28 cellular contexts compared by ENCODE assay signal in the genomic region with DNA sequence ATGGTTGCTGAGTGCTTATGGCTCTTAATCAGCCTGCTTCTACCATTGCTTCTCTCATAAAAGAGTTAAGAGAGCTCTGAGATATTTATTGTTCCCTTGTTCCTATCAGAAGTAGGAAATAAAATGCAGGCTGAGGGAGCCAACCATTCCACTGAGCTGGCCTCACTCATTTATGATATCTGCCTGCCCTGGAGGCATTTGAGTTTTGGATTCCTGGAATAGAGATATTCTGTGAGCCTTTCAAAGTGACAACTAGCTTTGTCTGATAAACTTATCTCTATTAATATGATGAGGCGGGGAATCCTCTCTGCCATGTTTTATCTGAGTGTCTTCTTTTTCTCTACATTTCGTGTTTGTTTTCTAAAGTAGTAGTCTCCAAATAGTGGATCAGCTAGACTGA.
"Had no signal": no experiment of that assay in that cellular context is flagged by ENCODE, and none has a peak within 500 bp of the region (broad histone marks: within the 10 kb centered on the region; RNA-seq: fewer than 3 reads in every experiment).

No MANE protein-coding gene starts in this region.

- H3K9me3 Mint-ChIP-seq: endodermal cell; natural killer cell; neural crest cell; stimulated activated effector memory CD8-positive, alpha-beta T cell treated with anti-CD3 and anti-CD28 coated beads, Interleukin-12 subunit alpha, Interleukin-12 subunit beta, amount 100 ng/mL, for 72 hours had no signal

- H3K9ac ChIP-seq: parathyroid adenoma had no signal

- H3K4me3 ChIP-seq: gastroesophageal sphincter, heart left ventricle, left lung, right lobe of liver, stomach, tibial nerve, upper lobe of right lung, uterus had no signal

- H3K36me3 Mint-ChIP-seq: stimulated activated effector memory CD8-positive, alpha-beta T cell treated with anti-CD3 and anti-CD28 coated beads, Interleukin-12 subunit alpha, Interleukin-12 subunit beta, amount 100 ng/mL, for 72 hours had no signal

- H3K79me2 ChIP-seq: parathyroid adenoma had no signal

- H3K27me3 Mint-ChIP-seq: dendritic cell treated with granulocyte-macrophage colony-stimulating factor and Interleukin-4, amounts not matched to agents 40 ng/mL and 50 ng/mL, for 4 days; progenitor cell of endocrine pancreas had no signal

- ATAC-seq: esophagus mucosa; gastroesophageal sphincter; heart left ventricle; left cardiac atrium; left lung; natural killer cell; right lobe of liver; stimulated activated effector memory CD8-positive, alpha-beta T cell treated with anti-CD3 and anti-CD28 coated beads, Interleukin-12 subunit alpha, Interleukin-12 subunit beta, amount 100 ng/mL, for 72 hours; upper lobe of right lung had no signal

- DNase-seq: effector CD8-positive, alpha-beta T cell; endodermal cell; foreskin fibroblast; heart left ventricle; hippocampal formation; left cardiac atrium; left lung; mesenchymal stem cell; midbrain; natural killer cell; right lobe of liver; small intestine; stimulated activated CD4-positive, alpha-beta T cell treated with anti-CD3 and anti-CD28 coated beads, Interleukin-12 subunit alpha, Interleukin-12 subunit beta, amount 100 ng/mL, for 4 hours; stimulated activated CD4-positive, alpha-beta T cell treated with anti-CD3 and anti-CD28 coated beads, Interleukin-1b, Interleukin-23, amount 100 ng/mL, for 48 hours; stimulated activated CD4-positive, alpha-beta T cell treated with anti-CD3 and anti-CD28 coated beads, Interleukin-4, amount 100 ng/mL, for 24 hours; stimulated activated naive CD4-positive, alpha-beta T cell treated with Interleukin-2 at 50 U/mL for 16 hours; stomach; upper lobe of right lung; uterus had no signal

- H3K27ac ChIP-seq: epithelial cell of prostate, gastroesophageal sphincter, heart left ventricle, left lung, parathyroid adenoma, right lobe of liver, stomach, tibial nerve, upper lobe of right lung, uterus had no signal

- H3K36me3 ChIP-seq: gastroesophageal sphincter, heart left ventricle, left lung, right lobe of liver, stomach, tibial nerve, upper lobe of right lung, uterus had no signal

- H3K9me3 ChIP-seq: gastroesophageal sphincter, left lung, right lobe of liver, stomach, tibial nerve, upper lobe of right lung, uterus had no signal

- H3K4me1 Mint-ChIP-seq: endodermal cell; natural killer cell; neural crest cell; stimulated activated effector memory CD8-positive, alpha-beta T cell treated with anti-CD3 and anti-CD28 coated beads, Interleukin-12 subunit alpha, Interleukin-12 subunit beta, amount 100 ng/mL, for 72 hours had no signal

- H3K27ac Mint-ChIP-seq: dendritic cell treated with granulocyte-macrophage colony-stimulating factor and Interleukin-4, amounts not matched to agents 40 ng/mL and 50 ng/mL, for 4 days; endodermal cell; natural killer cell; progenitor cell of endocrine pancreas; stimulated activated effector memory CD8-positive, alpha-beta T cell treated with anti-CD3 and anti-CD28 coated beads, Interleukin-12 subunit alpha, Interleukin-12 subunit beta, amount 100 ng/mL, for 72 hours had no signal

- H3K4me3 Mint-ChIP-seq: dendritic cell treated with granulocyte-macrophage colony-stimulating factor and Interleukin-4, amounts not matched to agents 40 ng/mL and 50 ng/mL, for 4 days; endodermal cell; natural killer cell; neural crest cell; stimulated activated effector memory CD8-positive, alpha-beta T cell treated with anti-CD3 and anti-CD28 coated beads, Interleukin-12 subunit alpha, Interleukin-12 subunit beta, amount 100 ng/mL, for 72 hours had no signal

- H3K27me3 ChIP-seq: gastroesophageal sphincter, heart left ventricle, left lung, right lobe of liver, stomach, tibial nerve, upper lobe of right lung, uterus had no signal

- H2AFZ ChIP-seq: parathyroid adenoma had no signal

- H3K4me1 ChIP-seq: gastroesophageal sphincter, left lung, parathyroid adenoma, right lobe of liver, stomach, upper lobe of right lung, uterus had no signal
